9 cellular contexts compared by ENCODE assay signal in the genomic region with DNA sequence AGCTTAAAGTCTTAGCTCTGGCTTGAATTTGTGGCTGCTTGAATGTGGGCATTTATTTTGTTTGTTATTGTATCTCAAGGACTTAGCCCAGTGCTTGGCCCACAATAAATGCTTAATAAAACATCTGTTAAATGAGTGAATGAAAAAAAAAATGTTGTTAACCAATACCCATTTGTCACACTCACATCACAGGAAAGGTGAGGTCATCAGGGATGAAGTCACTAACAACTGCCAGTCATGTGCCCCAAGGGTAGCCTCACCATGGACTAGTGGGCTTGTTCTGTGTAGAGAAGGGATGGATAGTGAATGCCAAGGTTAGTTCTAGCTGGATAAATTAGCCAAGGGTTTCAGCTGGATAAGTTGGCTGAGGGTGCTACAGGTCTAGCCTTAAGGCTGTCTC. TPM values are rescaled to one million over a fixed set of nuclear protein-coding genes. Genes with fewer than 3 reads are reported as not detected.
DNase-seq lines count a peak whose midpoint lies in the region; ATAC-seq and TF ChIP-seq lines count a peak whose summit lies in the region.
"Had no signal": no experiment of that assay in that cellular context is flagged by ENCODE, and none has a peak within 500 bp of the region (broad histone marks: within the 10 kb centered on the region; RNA-seq: fewer than 3 reads in every experiment).

No MANE protein-coding gene starts in this region.

- peaks cover 33% of the 10 kb centered on the region for H3K36me3 ChIP-seq in CD8-positive, alpha-beta T cell (ENCODE audit: insufficient read depth, low read length)
- peaks cover 33% of the 10 kb centered on the region for H3K36me3 ChIP-seq in adipocyte (ENCODE audit: control insufficient read depth, insufficient read depth, low read length, severe bottlenecking)
- peaks cover 29 to 34% (median 34%) of the 10 kb centered on the region in 3 experiments for H3K36me3 ChIP-seq in naive thymus-derived CD4-positive, alpha-beta T cell (ENCODE audit: control insufficient read depth in 2 of 3, insufficient read depth in 3 of 3, low read length in 3 of 3)

- peaks cover 29% of the 10 kb centered on the region for H3K4me1 ChIP-seq in CD8-positive, alpha-beta T cell (ENCODE audit: insufficient read depth, low read length)
- peaks cover 39% of the 10 kb centered on the region for H3K4me1 ChIP-seq in adipocyte (ENCODE audit: control insufficient read depth, insufficient read depth, low read length)
- H3K4me1 ChIP-seq in naive thymus-derived CD4-positive, alpha-beta T cell (ENCODE audit: control insufficient read depth in 2 of 2, insufficient read depth in 2 of 2, low read length in 2 of 2), result peaks cover 23 to 28% of the 10 kb centered on the region in 2 donors

- POLR2A ChIA-PET in CD8-positive, alpha-beta T cell (lab: Charles Lee), result interaction anchor here (1.0 to 1.6 kb wide), 2 partner anchors 15 to 21 kb away, joined by 4 read pairs; no protein-coding TSS in a partner anchor
- POLR2A ChIA-PET in naive thymus-derived CD4-positive, alpha-beta T cell (lab: Charles Lee), result interaction anchor here (0.6 to 7.4 kb wide), 3 partner anchors 21 to 1485 kb away, joined by 3 to 58 read pairs (median 45); partner anchors contain the start of genes EIF2B4, PPM1G and SNX17

- no peak for TF ChIP-seq CTCF in CD8-positive, alpha-beta T cell (IDR thresholded peaks at IDR 0.05)

- H3K9me3 ChIP-seq in CD8-positive, alpha-beta T cell (ENCODE audit: low read length), result no peaks in the 10 kb centered on the region
- H3K9me3 ChIP-seq in adipocyte (ENCODE audit: control insufficient read depth, low read length), result no peaks in the 10 kb centered on the region
- H3K9me3 ChIP-seq in naive thymus-derived CD4-positive, alpha-beta T cell (ENCODE audit: control insufficient read depth in 2 of 3, low read length in 3 of 3), result no peaks in the 10 kb centered on the region

- no peaks in the 10 kb centered on the region for H3K27me3 ChIP-seq in CD8-positive, alpha-beta T cell (ENCODE audit: insufficient read depth, low read length)
- H3K27me3 ChIP-seq in adipocyte (replicated peaks; ENCODE audit: control insufficient read depth, insufficient read depth, low read length), result no peaks in the 10 kb centered on the region
- H3K27me3 ChIP-seq in naive thymus-derived CD4-positive, alpha-beta T cell (ENCODE audit: control insufficient read depth in 2 of 2, insufficient read depth in 2 of 2, low read length in 2 of 2), result no peaks in the 10 kb centered on the region

- CTCF ChIA-PET in CD8-positive, alpha-beta T cell (lab: Charles Lee), result interaction anchor here (0.7 to 2.5 kb wide), 3 partner anchors 10 to 18 kb away, joined by 3 to 8 read pairs (median 4); no protein-coding TSS in a partner anchor
- CTCF ChIA-PET in naive thymus-derived CD4-positive, alpha-beta T cell (lab: Charles Lee), result interaction anchor here (1.3 kb wide), 1 partner anchor 152 kb away, joined by 3 read pairs; no protein-coding TSS in a partner anchor

- intact Hi-C loops in CD8-positive, alpha-beta T cell (cut with DNase I, micrococcal nuclease), result loop anchor here in 1 of 2 experiments (10.0 kb wide), 1 partner anchor 347 kb away; the partner anchor contains the start of gene KHK
- intact Hi-C loops in naive thymus-derived CD4-positive, alpha-beta T cell (cut with micrococcal nuclease), result no loop called here

- no peaks in the 10 kb centered on the region for H3K9me3 Mint-ChIP-seq in CD8-positive, alpha-beta T cell
- no peaks in the 10 kb centered on the region for H3K9me3 Mint-ChIP-seq in naive thymus-derived CD4-positive, alpha-beta T cell

- H3K27ac ChIP-seq in CD8-positive, alpha-beta T cell (ENCODE audit: low read depth, low read length), result no peak overlapping the region
- H3K27ac ChIP-seq in naive thymus-derived CD4-positive, alpha-beta T cell (ENCODE audit: low read depth, low read length), result peak overlapping the region; percentile 94

- H3K36me3 Mint-ChIP-seq in CD8-positive, alpha-beta T cell, result peaks cover 50% of the 10 kb centered on the region
- H3K36me3 Mint-ChIP-seq in naive thymus-derived CD4-positive, alpha-beta T cell, result peaks cover 14 to 35% (median 34%) of the 10 kb centered on the region in 5 donors

- no peak for ATAC-seq in CD8-positive, alpha-beta T cell
- no peak for ATAC-seq in naive thymus-derived CD4-positive, alpha-beta T cell
- ATAC-seq in GM19351 (IDR thresholded peaks at IDR 0.05; ENCODE audit: unreplicated experiment) (no peak), GM21515 (IDR thresholded peaks at IDR 0.05; ENCODE audit: unreplicated experiment) (no peak)

- peak overlapping the region; percentile 76 for H3K27ac Mint-ChIP-seq in CD8-positive, alpha-beta T cell
- H3K27ac Mint-ChIP-seq in naive thymus-derived CD4-positive, alpha-beta T cell, result peak overlapping the region in 8 of 9 donors; percentile 24 to 85 (median 77)

- no peak for DNase-seq in CD8-positive, alpha-beta T cell
- peak; percentile 37 for DNase-seq in NAMALWA (ENCODE audit: low spot score)
- peak; percentile 48 for DNase-seq in adipocyte (ENCODE audit: low read depth)
- DNase-seq in naive thymus-derived CD4-positive, alpha-beta T cell, result peak in 1 of 9 donors; percentile 39
- no peak for DNase-seq in activated gamma-delta T cell (lab: John Stamatoyannopoulos, UW)
- DNase-seq in NCI-H1092 treated with DMSO at 0.1 percent for 48 hours (lab: John Stamatoyannopoulos, UW), result no peak
- DNase-seq: NCI-H2171 had no signal

- peak overlapping the region; percentile 69 for H3K4me3 Mint-ChIP-seq in CD8-positive, alpha-beta T cell
- peak overlapping the region; percentile 18 to 99 (median 64) for H3K4me3 Mint-ChIP-seq in naive thymus-derived CD4-positive, alpha-beta T cell

- no peaks in the 10 kb centered on the region for H3K27me3 Mint-ChIP-seq in CD8-positive, alpha-beta T cell (ENCODE audit: low read depth)
- no peaks in the 10 kb centered on the region for H3K27me3 Mint-ChIP-seq in naive thymus-derived CD4-positive, alpha-beta T cell

- H3K9ac ChIP-seq in adipocyte (ENCODE audit: low read length), result no peak overlapping the region

- peaks cover 44% of the 10 kb centered on the region for H3K4me1 Mint-ChIP-seq in CD8-positive, alpha-beta T cell (ENCODE audit: low read depth)
- H3K4me1 Mint-ChIP-seq in naive thymus-derived CD4-positive, alpha-beta T cell, result peaks cover 33 to 68% (median 44%) of the 10 kb centered on the region in 7 donors

- no peak overlapping the region for H3K4me3 ChIP-seq in CD8-positive, alpha-beta T cell (ENCODE audit: low read depth, low read length)
- H3K4me3 ChIP-seq in adipocyte (ENCODE audit: low read length), result no peak overlapping the region
- no peak overlapping the region for H3K4me3 ChIP-seq in naive thymus-derived CD4-positive, alpha-beta T cell (ENCODE audit: low read length)

RNA-seq across cellular contexts. Expression of gene NRBP1, which starts 3.0 kb away (rescaled TPM):
- 100 to 1,000 TPM; 192 to 196 TPM for total RNA-seq in CD8-positive, alpha-beta T cell
- 100 to 1,000 TPM in 4 of 5 experiments, 10 to 100 TPM in 1; 94.4 to 181 (median 121) TPM for total RNA-seq in naive thymus-derived CD4-positive, alpha-beta T cell
- polyA plus RNA-seq in naive thymus-derived CD4-positive, alpha-beta T cell, result 100 to 1,000 TPM in 1 of 2 donors, 10 to 100 TPM in 1; 70.0 to 124 TPM

RNA-seq across cellular contexts. Expression of gene KRTCAP3, which starts 10.8 kb away (rescaled TPM):
- total RNA-seq in CD8-positive, alpha-beta T cell, result 1 to 10 TPM; 4.4 to 6.6 TPM
- 10 to 100 TPM in 3 of 5 experiments, 1 to 10 TPM in 2; 5.7 to 27.1 (median 11.5) TPM for total RNA-seq in naive thymus-derived CD4-positive, alpha-beta T cell
- polyA plus RNA-seq in naive thymus-derived CD4-positive, alpha-beta T cell, result 1 to 10 TPM in 1 of 2 donors, under 1 TPM in 1; 0.39 to 2.6 TPM

RNA-seq across cellular contexts. Expression of gene PPM1G, which starts 22.0 kb away (rescaled TPM):
- 10 to 100 TPM; 36.4 to 38.5 TPM for total RNA-seq in CD8-positive, alpha-beta T cell
- 100 to 1,000 TPM in 1 of 5 experiments, 10 to 100 TPM in 4; 39.5 to 101 (median 45.1) TPM for total RNA-seq in naive thymus-derived CD4-positive, alpha-beta T cell
- 100 to 1,000 TPM in 1 of 2 donors, 10 to 100 TPM in 1; 74.4 to 107 TPM for polyA plus RNA-seq in naive thymus-derived CD4-positive, alpha-beta T cell

RNA-seq across cellular contexts. Expression of gene ZNF513, which starts 50.9 kb away (rescaled TPM):
- total RNA-seq in CD8-positive, alpha-beta T cell, result 10 to 100 TPM; 19.0 to 21.6 TPM
- total RNA-seq in naive thymus-derived CD4-positive, alpha-beta T cell, result 10 to 100 TPM; 15.6 to 23.2 (median 19.2) TPM
- polyA plus RNA-seq in naive thymus-derived CD4-positive, alpha-beta T cell, result 1 to 10 TPM; 2.6 to 8.1 TPM

RNA-seq across cellular contexts. Expression of gene IFT172, which starts 58.1 kb away (rescaled TPM):
- 10 to 100 TPM; 15.0 to 17.2 TPM for total RNA-seq in CD8-positive, alpha-beta T cell
- 10 to 100 TPM; 12.3 to 35.8 (median 22.2) TPM for total RNA-seq in naive thymus-derived CD4-positive, alpha-beta T cell
- 1 to 10 TPM; 1.4 to 4.6 TPM for polyA plus RNA-seq in naive thymus-derived CD4-positive, alpha-beta T cell

Comparison
In these comparisons a context has a peak if more than half of its experiments do, and no peak if none do; other contexts are left out.
1. DNase-seq: peak in NAMALWA (single experiment) and adipocyte (single experiment); none in CD8-positive, alpha-beta T cell (0 of 7), activated gamma-delta T cell (single experiment) and NCI-H1092 treated with DMSO at 0.1 percent for 48 hours (single experiment).